Comparison of ENCODE assay signal across 11 cellular contexts in the genomic region with DNA sequence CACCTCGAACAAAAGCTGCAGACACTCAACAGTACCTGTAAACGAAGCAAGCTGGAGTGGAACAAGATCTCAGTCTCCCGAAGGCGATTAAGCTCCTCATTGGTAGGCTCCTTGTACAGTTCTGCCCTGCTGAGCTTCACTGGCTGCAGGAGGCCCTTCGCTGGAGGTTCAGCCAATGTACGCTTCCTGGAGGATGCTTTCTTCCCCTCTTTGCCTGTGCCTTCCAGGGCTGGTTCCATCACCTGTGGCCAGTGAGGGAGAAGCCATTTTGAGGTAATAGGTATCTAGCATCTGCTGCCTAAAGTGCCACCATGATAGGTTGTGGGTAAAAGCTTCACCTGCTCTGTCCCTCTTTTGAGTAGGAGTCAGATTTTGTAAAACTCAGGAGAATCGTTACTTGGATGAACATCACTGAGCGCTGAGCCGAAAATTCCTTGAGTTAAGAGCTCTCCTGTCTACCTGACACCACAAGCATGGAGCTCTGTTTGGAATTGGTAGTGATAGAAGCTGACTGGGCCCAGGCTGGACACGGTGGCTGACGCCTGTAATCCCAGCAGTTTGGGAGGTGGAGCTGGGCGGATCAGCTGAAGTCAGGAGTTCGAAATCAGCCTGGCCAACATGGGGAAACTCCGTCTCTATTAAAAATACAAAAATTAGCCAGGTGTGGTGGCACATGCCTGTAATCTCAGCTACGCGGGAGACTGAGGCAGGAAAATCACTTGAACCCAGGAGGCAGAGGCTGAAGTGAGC. TPM values are rescaled to one million over a fixed set of nuclear protein-coding genes. Genes with fewer than 3 reads are reported as not detected.
DNase-seq lines count a peak whose midpoint lies in the region; ATAC-seq and TF ChIP-seq lines count a peak whose summit lies in the region.
"Had no signal": no experiment of that assay in that cellular context is flagged by ENCODE, and none has a peak within 500 bp of the region (broad histone marks: within the 10 kb centered on the region; RNA-seq: fewer than 3 reads in every experiment).

No MANE protein-coding gene starts in this region.

- no peak for ATAC-seq in activated naive CD8-positive, alpha-beta T cell treated with anti-CD3 and anti-CD28 coated beads, Interleukin-2, amount 10 ng/mL, durations not matched to agents 7 days and 5 days (ENCODE audit: low read depth)
- ATAC-seq in left lung = no peak
- ATAC-seq in HG03460 (IDR thresholded peaks at IDR 0.05; ENCODE audit: unreplicated experiment) = no peak

- TF ChIP-seq CTCF in right atrium auricular region (IDR thresholded peaks at IDR 0.05) (no peak), left lung (IDR thresholded peaks at IDR 0.05) (no peak)

- H3K4me3 Mint-ChIP-seq in activated naive CD8-positive, alpha-beta T cell treated with anti-CD3 and anti-CD28 coated beads, Interleukin-2, amount 10 ng/mL, durations not matched to agents 7 days and 5 days = peak overlapping the region; percentile 96

- peak overlapping the region; percentile 33 for H3K27ac Mint-ChIP-seq in activated naive CD8-positive, alpha-beta T cell treated with anti-CD3 and anti-CD28 coated beads, Interleukin-2, amount 10 ng/mL, durations not matched to agents 7 days and 5 days

- H3K4me1 Mint-ChIP-seq in activated naive CD8-positive, alpha-beta T cell treated with anti-CD3 and anti-CD28 coated beads, Interleukin-2, amount 10 ng/mL, durations not matched to agents 7 days and 5 days = peaks cover 19% of the 10 kb centered on the region

- H3K9me3 Mint-ChIP-seq in activated naive CD8-positive, alpha-beta T cell treated with anti-CD3 and anti-CD28 coated beads, Interleukin-2, amount 10 ng/mL, durations not matched to agents 7 days and 5 days = no peaks in the 10 kb centered on the region

- H3K27ac ChIP-seq in right atrium auricular region (no peak overlapping the region), left lung (no peak overlapping the region), SJCRH30 (no peak overlapping the region)

- peaks cover 0 to 22% of the 10 kb centered on the region in 2 donors for H3K4me1 ChIP-seq in right atrium auricular region
- peaks cover 11 to 23% of the 10 kb centered on the region in 2 donors for H3K4me1 ChIP-seq in left lung
- no peaks in the 10 kb centered on the region for H3K4me1 ChIP-seq in SJCRH30

- POLR2A ChIA-PET in activated naive CD8-positive, alpha-beta T cell treated with anti-CD3 and anti-CD28 coated beads, Interleukin-2, amount 10 ng/mL, durations not matched to agents 7 days and 5 days (lab: Charles Lee) = interaction anchor here (0.6 to 2.5 kb wide), 5 partner anchors 13 to 97 kb away, joined by 3 to 9 read pairs (median 3); no protein-coding TSS in a partner anchor

- H3K4me3 ChIP-seq in right atrium auricular region (peak overlapping the region in 1 of 2 donors; percentile 74), left lung (peak overlapping the region; percentile 91 to 97), SJCRH30 (no peak overlapping the region; the same call in 1 of the 2 replicates)

- H3K27me3 ChIP-seq in right atrium auricular region (no peaks in the 10 kb centered on the region), left lung (no peaks in the 10 kb centered on the region), SJCRH30 (no peaks in the 10 kb centered on the region)

- peaks cover 8% of the 10 kb centered on the region for H3K36me3 Mint-ChIP-seq in activated naive CD8-positive, alpha-beta T cell treated with anti-CD3 and anti-CD28 coated beads, Interleukin-2, amount 10 ng/mL, durations not matched to agents 7 days and 5 days

- peaks cover 43% of the 10 kb centered on the region for H3K36me3 ChIP-seq in right atrium auricular region
- peaks cover 0 to 47% of the 10 kb centered on the region in 2 donors for H3K36me3 ChIP-seq in left lung
- H3K36me3 ChIP-seq in SJCRH30 = peaks cover 14% of the 10 kb centered on the region

- DNase-seq in cardiac septum (ENCODE audit: low spot score) (peak; percentile 26), right atrium auricular region (ENCODE audit: low spot score) (no peak), left lung (peak in 1 of 2 donors; percentile 27), ureter (ENCODE audit: low spot score) (peak; percentile 26), SJCRH30 (no peak), NCI-H524 treated with DMSO at 0.1 percent for 48 hours (lab: John Stamatoyannopoulos, UW) (no peak)
- DNase-seq in activated naive CD8-positive, alpha-beta T cell treated with anti-CD3 and anti-CD28 coated beads, Interleukin-2, amount 10 ng/mL, durations not matched to agents 7 days and 5 days = no peak
- DNase-seq: activated gamma-delta T cell, NCI-H510A had no signal

- intact Hi-C loops in cardiac septum (cut with DNase I) (loop anchor here (10.0 kb wide), 1 partner anchor 188 kb away; no protein-coding TSS in a partner anchor), left lung (cut with DNase I) (no loop called here)

- H3K27me3 Mint-ChIP-seq in activated naive CD8-positive, alpha-beta T cell treated with anti-CD3 and anti-CD28 coated beads, Interleukin-2, amount 10 ng/mL, durations not matched to agents 7 days and 5 days = no peaks in the 10 kb centered on the region

- H3K9me3 ChIP-seq in right atrium auricular region (no peaks in the 10 kb centered on the region), left lung (no peaks in the 10 kb centered on the region), SJCRH30 (replicated peaks) (no peaks in the 10 kb centered on the region)

RNA-seq across cellular contexts. Expression of a gene that starts 1.4 kb away (rescaled TPM):
- total RNA-seq in cardiac septum (16.7 TPM), right atrium auricular region (10 to 100 TPM; 12.5 to 16.1 TPM), left lung (10 to 100 TPM; 36.1 to 48.3 TPM), ureter (83.5 TPM)
- total RNA-seq in activated naive CD8-positive, alpha-beta T cell treated with anti-CD3 and anti-CD28 coated beads, Interleukin-2, amount 10 ng/mL, durations not matched to agents 7 days and 5 days = 10 to 100 TPM; 30.1 to 33.2 TPM
- total RNA-seq in SJCRH30 (2014; rRNA removed; shearing (Covaris generic)) = 27.5 and 29.3 TPM in 2 replicates

RNA-seq across cellular contexts. Expression of a gene that starts 25.0 kb away (rescaled TPM):
- 7.7 TPM for total RNA-seq in cardiac septum
- 100 to 1,000 TPM in 1 of 2 donors, 10 to 100 TPM in 1; 14.3 to 116 TPM for total RNA-seq in right atrium auricular region
- total RNA-seq in activated naive CD8-positive, alpha-beta T cell treated with anti-CD3 and anti-CD28 coated beads, Interleukin-2, amount 10 ng/mL, durations not matched to agents 7 days and 5 days = 10 to 100 TPM; 29.1 to 32.0 TPM
- 100 to 1,000 TPM; 231 to 265 TPM for total RNA-seq in left lung
- 203 TPM for total RNA-seq in ureter
- total RNA-seq in SJCRH30 (2014; rRNA removed; shearing (Covaris generic)) = 17.3 and 20.6 TPM in 2 replicates

RNA-seq across cellular contexts. Expression of a gene that starts 51.7 kb away (rescaled TPM):
- total RNA-seq in cardiac septum (2.0 TPM), right atrium auricular region (under 1 TPM in 1 of 2 donors, not detected in 1; 0.11 TPM), left lung (1 to 10 TPM in 1 of 2 donors, under 1 TPM in 1; 0.58 to 1.3 TPM), ureter (12.3 TPM)
- not detected for total RNA-seq in activated naive CD8-positive, alpha-beta T cell treated with anti-CD3 and anti-CD28 coated beads, Interleukin-2, amount 10 ng/mL, durations not matched to agents 7 days and 5 days
- 13.3 and 23.4 TPM in 2 replicates for total RNA-seq in SJCRH30 (2014; rRNA removed; shearing (Covaris generic))
- total RNA-seq: subcutaneous adipose tissue had no signal

Comparison
In these comparisons a context has a peak if more than half of its experiments do, and no peak if none do; other contexts are left out.
1. DNase-seq: peak in cardiac septum (single experiment) and ureter (single experiment); none in right atrium auricular region (single experiment), activated naive CD8-positive, alpha-beta T cell treated with anti-CD3 and anti-CD28 coated beads, Interleukin-2, amount 10 ng/mL, durations not matched to agents 7 days and 5 days (single experiment), SJCRH30 (0 of 2) and NCI-H524 treated with DMSO at 0.1 percent for 48 hours (single experiment).